ENCODE assay signal across 17 cellular contexts in the genomic region with DNA sequence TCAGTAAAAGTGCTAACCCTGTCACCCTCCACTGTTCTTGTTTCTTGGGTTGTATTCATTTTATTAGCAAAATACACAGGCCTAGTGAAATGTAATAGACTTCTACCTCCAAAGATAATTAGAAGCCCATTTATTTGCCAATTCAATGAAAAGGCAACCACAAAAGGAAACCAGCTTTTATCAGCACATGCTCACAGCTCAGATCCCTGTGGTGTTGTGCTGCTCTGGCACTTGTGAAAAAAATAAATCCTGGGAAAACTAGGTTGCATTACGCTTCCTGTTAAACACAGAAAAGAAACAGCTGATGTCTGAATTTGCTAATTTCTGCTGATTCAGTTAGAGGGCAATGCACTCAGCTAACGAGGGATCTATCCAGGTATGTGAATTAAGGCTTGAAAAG.
A peak's percentile ranks its signal among the peaks of the same experiment; 100 is the strongest.
DNase-seq lines count a peak whose midpoint lies in the region; ATAC-seq, FAIRE-seq and TF ChIP-seq lines count a peak whose summit lies in the region.
"Had no signal": no experiment of that assay in that cellular context is flagged by ENCODE, and none has a peak within 500 bp of the region (broad histone marks: within the 10 kb centered on the region; RNA-seq: fewer than 3 reads in every experiment).

No MANE protein-coding gene starts in this region.

- no peak overlapping the region for H2AFZ ChIP-seq in IMR-90 (replicated peaks; ENCODE audit: low read length, poor library complexity)

- POLR2A ChIA-PET in A549 (lab: Yijun Ruan, JAX), result no interaction called here
- POLR2A ChIA-PET in IMR-90 (lab: Charles Lee; ENCODE audit: unreplicated experiment), result no interaction called here

- H4K20me1 ChIP-seq in IMR-90 (ENCODE audit: insufficient read depth, low read length), result no peaks in the 10 kb centered on the region

- peaks cover 4% of the 10 kb centered on the region; the same call in 1 of the 3 replicates for H3K4me1 ChIP-seq in A549
- H3K4me1 ChIP-seq in IMR-90 (ENCODE audit: control insufficient read depth, insufficient read depth, low read length), result peaks cover 7% of the 10 kb centered on the region
- H3K4me1 ChIP-seq in small intestine (ENCODE audit: control insufficient read depth in 2 of 2, insufficient read depth in 1 of 2, low read depth in 1 of 2, low read length in 1 of 2), result peaks cover 5 to 11% of the 10 kb centered on the region in 2 donors

- H3K4me3 ChIP-seq in A549 (no peak overlapping the region), IMR-90 (ENCODE audit: insufficient read depth, low read depth, low read length) (no peak overlapping the region), small intestine (ENCODE audit: low read depth in 1 of 2, low read length in 2 of 2) (no peak overlapping the region)

- TF ChIP-seq RAD21 in A549 (conservative IDR thresholded peaks at IDR 0.05 in 1 of 2, IDR thresholded peaks at IDR 0.05 in 1 of 2), result no peak
- TF ChIP-seq RAD21 in IMR-90 (IDR thresholded peaks at IDR 0.05; ENCODE audit: low read length), result no peak

- no peaks in the 10 kb centered on the region for H3K27me3 ChIP-seq in IMR-90 (ENCODE audit: control insufficient read depth, insufficient read depth, low read length)
- no peaks in the 10 kb centered on the region for H3K27me3 ChIP-seq in small intestine (ENCODE audit: control insufficient read depth in 2 of 2, insufficient read depth in 2 of 2, low read length in 2 of 2)

- no peak for TF ChIP-seq EP300 in A549 (IDR thresholded peaks at IDR 0.05)

- H3K36me3 ChIP-seq in IMR-90 (ENCODE audit: control insufficient read depth, insufficient read depth, low read length) (no peaks in the 10 kb centered on the region), small intestine (ENCODE audit: control insufficient read depth in 2 of 2, insufficient read depth in 2 of 2, low read length in 2 of 2) (no peaks in the 10 kb centered on the region)

- H3K79me1 ChIP-seq in IMR-90 (ENCODE audit: low read depth in 1 of 2, low read length in 2 of 2), result no peaks in the 10 kb centered on the region

- no peak overlapping the region for H3K18ac ChIP-seq in IMR-90 (ENCODE audit: low read depth, low read length)

- no peak overlapping the region for H3K4ac ChIP-seq in IMR-90 (ENCODE audit: low read depth, low read length)

- TF ChIP-seq CTCF in A549 (IDR thresholded peaks at IDR 0.05) (no peak), IMR-90 (conservative IDR thresholded peaks at IDR 0.05; ENCODE audit: low read depth, low read length) (no peak)

- no peak overlapping the region for H2BK15ac ChIP-seq in IMR-90 (ENCODE audit: low read depth, low read length)

- DNase-seq in A549 (ENCODE audit: low read depth in 1 of 2, low spot score in 1 of 2) (no peak), IMR-90 (no peak), amniotic epithelial cell (ENCODE audit: low read depth) (peak; percentile 33), left lobe of liver (ENCODE audit: low spot score) (no peak), small intestine (no peak)
- DNase-seq: C1 segment of cervical spinal cord, GOT3, NCI-H1930, NCI-H2171, NCI-H446 treated with DMSO at 0.1 percent for 48 hours, RPMI8226, T-helper 2 cell had no signal

- H3K9ac ChIP-seq in IMR-90 (ENCODE audit: low read depth, low read length), result no peak overlapping the region
- H3K9ac ChIP-seq: KMS-11 had no signal

- H3K27ac ChIP-seq in A549, result no peak overlapping the region
- no peak overlapping the region for H3K27ac ChIP-seq in IMR-90 (ENCODE audit: insufficient read depth, low read length)
- no peak overlapping the region for H3K27ac ChIP-seq in small intestine (ENCODE audit: low read depth in 1 of 2, low read length in 1 of 2)
- H3K27ac ChIP-seq: KMS-11 had no signal

- ATAC-seq in A549 (no peak), IMR-90 (ENCODE audit: low read depth) (no peak), left lobe of liver (peak; percentile 12), HG03135 (IDR thresholded peaks at IDR 0.05; ENCODE audit: unreplicated experiment) (no peak), GM21423 (IDR thresholded peaks at IDR 0.05; ENCODE audit: unreplicated experiment) (no peak), GM21526 (IDR thresholded peaks at IDR 0.05; ENCODE audit: low FRiP score, unreplicated experiment) (no peak)

- 24% methylated on average over 2 of the region's 2 CpGs for WGBS in A549 (ENCODE audit: missing lambda C conversion rate)
- 60% methylated on average over 1 of the region's 2 CpGs; no CpG with 5 or more reads in 1 of the 2 experiments for WGBS in IMR-90 (ENCODE audit: extremely low coverage in 2 of 2, insufficient read length in 1 of 2), 2 experiments
- WGBS in small intestine, 3 donors, result 32 to 48% (median 34%) methylated on average over 2 of the region's 2 CpGs

- no peak overlapping the region for H2BK120ac ChIP-seq in IMR-90 (ENCODE audit: low read depth, low read length)

- in situ Hi-C loops in IMR-90 (cut with MboI; ENCODE audit: low sequenced_read_pairs), result no loop called here

- H3K9me1 ChIP-seq in IMR-90 (ENCODE audit: insufficient read depth, low read length), result no peaks in the 10 kb centered on the region

- H2BK5ac ChIP-seq in IMR-90 (ENCODE audit: low read depth, low read length, poor library complexity, severe bottlenecking), result no peak overlapping the region

- intact Hi-C loops in IMR-90 (cut with micrococcal nuclease), result no loop called here

- H4K5ac ChIP-seq in IMR-90 (ENCODE audit: low read depth, low read length), result no peak overlapping the region

- no peak overlapping the region for H3K4me2 ChIP-seq in A549
- no peak overlapping the region for H3K4me2 ChIP-seq in IMR-90 (ENCODE audit: low read depth, low read length)
- H3K4me2 ChIP-seq: KMS-11 had no signal

- peak overlapping the region; percentile 17; the same call in 1 of the 2 replicates for H3K14ac ChIP-seq in IMR-90 (replicated peaks; ENCODE audit: low read depth, low read length)

- dilution Hi-C loops in IMR-90 (cut with HindIII; ENCODE audit: low sequenced_read_pairs, unreplicated experiment), result no loop called here

- H3K56ac ChIP-seq in IMR-90 (ENCODE audit: extremely low read depth, insufficient read depth, low read length), result no peak overlapping the region

- BruUV-seq in IMR-90 (replicated peaks; lab: Mats Ljungman, UMichigan), result no TSS peak

- H2AK9ac ChIP-seq in IMR-90 (replicated peaks; ENCODE audit: low read depth, low read length, poor library complexity), result no peak overlapping the region

- H2AK5ac ChIP-seq in IMR-90 (ENCODE audit: low read depth, low read length), result no peak overlapping the region

- TF ChIP-seq POLR2A in A549 (IDR thresholded peaks at IDR 0.05; ENCODE audit: low read length), result no peak
- TF ChIP-seq POLR2A in IMR-90 (IDR thresholded peaks at IDR 0.05; ENCODE audit: low read depth, low read length), result no peak

- CTCF ChIA-PET in A549 (lab: Yijun Ruan, JAX), result no interaction called here
- CTCF ChIA-PET in IMR-90 (lab: Yijun Ruan, JAX), result interaction anchor here (0.7 kb wide), 1 partner anchor 27 kb away, joined by 3 read pairs; no protein-coding TSS in a partner anchor

- H3K9me3 ChIP-seq in A549 (no peaks in the 10 kb centered on the region), IMR-90 (ENCODE audit: control insufficient read depth, insufficient read depth, low read length) (no peaks in the 10 kb centered on the region), small intestine (ENCODE audit: control insufficient read depth, low read depth) (no peaks in the 10 kb centered on the region)

- no peak overlapping the region; the same call in 1 of the 2 replicates for H4K91ac ChIP-seq in IMR-90 (ENCODE audit: insufficient read depth, low read depth, low read length)

- no peak overlapping the region for H3K23ac ChIP-seq in IMR-90 (ENCODE audit: low read depth, low read length)

- FAIRE-seq in A549 (lab: Jason Lieb, UNC), result no peak
- FAIRE-seq in small intestine (lab: Jason Lieb, UNC), result no peak
- FAIRE-seq: A204.1 had no signal

- H2BK20ac ChIP-seq in IMR-90 (ENCODE audit: low read depth, low read length), result no peak overlapping the region

- H4K8ac ChIP-seq in IMR-90 (ENCODE audit: low read depth in 2 of 2, low read length in 2 of 2), result no peak overlapping the region

TF ChIP-seq in A549, 52 proteins besides CTCF, POLR2A, EP300 and RAD21:
- peak; percentile 4 for TF ChIP-seq MAFK (IDR thresholded peaks at IDR 0.05; ENCODE audit: partially characterized antibody)
- no peak for TF ChIP-seq TFCP2L1 (CRISPR knock-in tag; IDR thresholded peaks at IDR 0.05)

TF ChIP-seq in IMR-90, 13 proteins besides CTCF, POLR2A, EP300 and RAD21:
- TF ChIP-seq FOS (IDR thresholded peaks at IDR 0.05; ENCODE audit: low read depth, low read length) (no peak), MAFK (IDR thresholded peaks at IDR 0.05; ENCODE audit: low read depth, low read length) (no peak), MAZ (IDR thresholded peaks at IDR 0.05; ENCODE audit: borderline replicate concordance, low read depth, low read length) (no peak), MXI1 (IDR thresholded peaks at IDR 0.05; ENCODE audit: borderline replicate concordance, low read depth, low read length) (no peak), CHD1 (IDR thresholded peaks at IDR 0.05; ENCODE audit: low read depth, low read length) (no peak)
TF ChIP-seq in IMR-90: peak in this region for 0.
